ENCODE assay signal across 23 cellular contexts in genomic region chr3:132817646-132818177, GRCh38.
"Had no signal": no experiment of that assay in that cellular context is flagged by ENCODE, and none has a peak within 500 bp of the region (broad histone marks: within the 10 kb centered on the region; RNA-seq: fewer than 3 reads in every experiment).

No MANE protein-coding gene starts in this region.

- H3K27me3 ChIP-seq: hepatocyte, ovary, testis, thyroid gland, transverse colon, upper lobe of right lung had no signal

- H3K27ac ChIP-seq: hepatocyte, left ventricle myocardium inferior, ovary, testis, thyroid gland, transverse colon, upper lobe of right lung had no signal

- H3K4me1 ChIP-seq: left ventricle myocardium inferior, testis, transverse colon, upper lobe of right lung had no signal

- H3K79me2 ChIP-seq: hepatocyte had no signal

- H2AFZ ChIP-seq: hepatocyte had no signal

- H3K4me3 ChIP-seq: hepatocyte, left ventricle myocardium inferior, lung, ovary, testis, thyroid gland, transverse colon, upper lobe of right lung had no signal

- H3K4me2 ChIP-seq: hepatocyte had no signal

- ATAC-seq: naive thymus-derived CD4-positive, alpha-beta T cell; natural killer cell treated with Interleukin-12 subunit alpha and Interleukin-12 subunit beta and Interleukin-15 and Interleukin-18, amount 100 ng/mL, for 72 hours; right cardiac atrium; sciatic nerve; stimulated activated memory B cell treated with anti-CD40 and anti-IgM and Interleukin-4, amounts not matched to agents 10 μg/mL and 1 μg/mL and 100 μg/mL, for 72 hours; stimulated activated naive CD8-positive, alpha-beta T cell treated with anti-CD3 and anti-CD28 coated beads, Interleukin-15, amount 100 ng/mL, for 72 hours; upper lobe of right lung had no signal

- DNase-seq: islet precursor cell; left ventricle myocardium inferior; mesendoderm; naive thymus-derived CD4-positive, alpha-beta T cell; ovary; retina; right cardiac atrium; small intestine; stimulated activated CD4-positive, alpha-beta T cell treated with anti-CD3 and anti-CD28 coated beads, Interleukin-1b, Interleukin-23, amount 100 ng/mL, for 48 hours; stimulated activated CD4-positive, alpha-beta T cell treated with anti-CD3 and anti-CD28 coated beads, Interleukin-2, amount 100 ng/mL, for 48 hours; stimulated activated CD4-positive, alpha-beta T cell treated with anti-CD3 and anti-CD28 coated beads, Interleukin-4, amount 100 ng/mL, for 4 hours; stimulated activated CD8-positive, alpha-beta memory T cell treated with anti-CD3 and anti-CD28 coated beads, Interleukin-4, amount 100 ng/mL, for 48 hours; stimulated activated naive CD4-positive, alpha-beta T cell treated with Interleukin-2 at 50 U/mL for 16 hours; stimulated activated naive CD8-positive, alpha-beta T cell treated with anti-CD3 and anti-CD28 coated beads, Interleukin-15, amount 100 ng/mL, for 72 hours; testis; thyroid gland; transverse colon; upper lobe of right lung had no signal

- H3K36me3 ChIP-seq: left ventricle myocardium inferior, ovary, thyroid gland, transverse colon, upper lobe of right lung had no signal

- H3K9me3 ChIP-seq: ovary, testis, thyroid gland, transverse colon, upper lobe of right lung had no signal
